In the genomic region with DNA sequence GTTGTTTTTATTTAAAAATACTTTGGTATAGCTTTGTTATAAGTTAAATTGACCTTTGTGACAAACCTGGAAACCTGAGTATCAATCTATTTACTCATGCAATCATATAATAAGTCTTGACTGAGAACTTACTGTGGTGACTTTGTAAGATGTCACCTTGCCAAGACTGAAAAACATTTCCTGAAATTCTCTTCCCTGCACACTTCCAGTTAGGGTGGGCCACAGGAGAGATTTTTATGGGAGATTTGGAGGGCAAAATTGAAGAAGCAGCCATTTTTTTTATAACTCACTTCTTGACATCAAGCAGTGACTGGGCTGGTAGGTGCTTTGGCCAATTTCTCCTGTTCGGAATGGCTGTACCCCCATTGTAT, we compare ENCODE assay signal across 11 cellular contexts. TPM values are rescaled to one million over a fixed set of nuclear protein-coding genes. Genes with fewer than 3 reads are reported as not detected.
"Had no signal": no experiment of that assay in that cellular context is flagged by ENCODE, and none has a peak within 500 bp of the region (broad histone marks: within the 10 kb centered on the region; RNA-seq: fewer than 3 reads in every experiment).

No MANE protein-coding gene starts in this region.

- H2AFZ ChIP-seq: GM23338 had no signal

- H3K36me3 ChIP-seq: HAP-1 had no signal

- H3K4me1 Mint-ChIP-seq: GM23338 had no signal

- H3K9me3 ChIP-seq: HAP-1 had no signal

- H3K4me3 ChIP-seq: GM23338, HAP-1, K562 had no signal

- H3K27ac ChIP-seq: HL-60 had no signal

- H3K4me1 ChIP-seq: HAP-1 had no signal

- H3K9me3 Mint-ChIP-seq: HFFc6 had no signal

- FAIRE-seq: H1, K562 had no signal

- DNase-seq: H7, HFFc6, IMR-90, KG1 had no signal

- H3K4me3 Mint-ChIP-seq: GM23338, HFFc6 had no signal

- H3K4me2 ChIP-seq: GM23338 had no signal

- ATAC-seq: GM23338, HCT116, K562 had no signal

- H3K27ac Mint-ChIP-seq: GM23338, HFFc6 had no signal

RNA-seq across cellular contexts. Expression of a gene that starts 31.4 kb away (rescaled TPM):
- total RNA-seq: H1, H7, HFFc6, HT1080, IMR-90, K562 had no signal
- polyA plus RNA-seq: GM23338, H1, IMR-90, K562 had no signal
